In genomic region chr4:69124941-69125340, GRCh38 we compare ENCODE assay signal across 19 cellular contexts. TPM values are rescaled to one million over a fixed set of nuclear protein-coding genes. Genes with fewer than 3 reads are reported as not detected.
"Had no signal": no experiment of that assay in that cellular context is flagged by ENCODE, and none has a peak within 500 bp of the region (broad histone marks: within the 10 kb centered on the region; RNA-seq: fewer than 3 reads in every experiment).

No MANE protein-coding gene starts in this region.

- H3K4me3 Mint-ChIP-seq: activated B cell treated with CpG ODN at 0.5 μM for 24 hours; activated CD4-positive, alpha-beta memory T cell treated with anti-CD3 and anti-CD28 coated beads for 36 hours; activated naive CD8-positive, alpha-beta T cell; neural crest cell; T-cell had no signal

- H3K27ac ChIP-seq: dorsolateral prefrontal cortex, left ventricle myocardium inferior, psoas muscle, thoracic aorta had no signal

- H3K36me3 ChIP-seq: left ventricle myocardium inferior, thoracic aorta had no signal

- H3K9me3 ChIP-seq: left ventricle myocardium inferior, psoas muscle, thoracic aorta had no signal

- H3K27ac Mint-ChIP-seq: activated B cell treated with CpG ODN at 0.5 μM for 24 hours; activated CD4-positive, alpha-beta memory T cell treated with anti-CD3 and anti-CD28 coated beads for 36 hours; activated naive CD8-positive, alpha-beta T cell; T-cell had no signal

- DNase-seq: activated B cell treated with CpG ODN at 0.5 μM for 24 hours; activated CD4-positive, alpha-beta memory T cell treated with anti-CD3 and anti-CD28 coated beads for 36 hours; activated CD4-positive, alpha-beta T cell treated with anti-CD3 and anti-CD28 coated beads for 4 hours; amniotic stem cell; caudate nucleus; dorsolateral prefrontal cortex; foreskin melanocyte; left ventricle myocardium inferior; psoas muscle; right cardiac atrium; stimulated activated CD4-positive, alpha-beta T cell treated with anti-CD3 and anti-CD28 coated beads, Interleukin-15, amount 100 ng/mL, for 24 hours; stimulated activated CD4-positive, alpha-beta T cell treated with anti-CD3 and anti-CD28 coated beads, Interleukin-2, amount 100 ng/mL, for 48 hours; T-cell had no signal

- H3K36me3 Mint-ChIP-seq: activated CD4-positive, alpha-beta memory T cell treated with anti-CD3 and anti-CD28 coated beads for 36 hours; activated naive CD8-positive, alpha-beta T cell; T-cell had no signal

- H3K4me1 Mint-ChIP-seq: activated B cell treated with CpG ODN at 0.5 μM for 24 hours, neural crest cell, T-cell had no signal

- H3K4me3 ChIP-seq: dorsolateral prefrontal cortex, left ventricle myocardium inferior, psoas muscle, thoracic aorta had no signal

- ATAC-seq: psoas muscle, right cardiac atrium had no signal

- H3K27me3 ChIP-seq: dorsolateral prefrontal cortex had no signal

- H3K9me3 Mint-ChIP-seq: activated CD4-positive, alpha-beta memory T cell treated with anti-CD3 and anti-CD28 coated beads for 36 hours had no signal

- H3K27me3 Mint-ChIP-seq: activated B cell treated with CpG ODN at 0.5 μM for 24 hours; activated CD4-positive, alpha-beta memory T cell treated with anti-CD3 and anti-CD28 coated beads for 36 hours; activated naive CD8-positive, alpha-beta T cell; T-cell had no signal

- H3K4me1 ChIP-seq: left ventricle myocardium inferior, psoas muscle had no signal

RNA-seq across cellular contexts. Expression of gene UGT2B7, which starts 28.7 kb away (rescaled TPM):
- total RNA-seq: activated B cell treated with CpG ODN at 0.5 μM for 24 hours; activated CD4-positive, alpha-beta memory T cell treated with anti-CD3 and anti-CD28 coated beads for 36 hours; dorsolateral prefrontal cortex; fibroblast of lung; left ventricle myocardium inferior; mononuclear cell; psoas muscle; right cardiac atrium; skeletal muscle tissue; thoracic aorta had no signal
- polyA plus RNA-seq: fibroblast of lung, right cardiac atrium had no signal
